In the genomic region with DNA sequence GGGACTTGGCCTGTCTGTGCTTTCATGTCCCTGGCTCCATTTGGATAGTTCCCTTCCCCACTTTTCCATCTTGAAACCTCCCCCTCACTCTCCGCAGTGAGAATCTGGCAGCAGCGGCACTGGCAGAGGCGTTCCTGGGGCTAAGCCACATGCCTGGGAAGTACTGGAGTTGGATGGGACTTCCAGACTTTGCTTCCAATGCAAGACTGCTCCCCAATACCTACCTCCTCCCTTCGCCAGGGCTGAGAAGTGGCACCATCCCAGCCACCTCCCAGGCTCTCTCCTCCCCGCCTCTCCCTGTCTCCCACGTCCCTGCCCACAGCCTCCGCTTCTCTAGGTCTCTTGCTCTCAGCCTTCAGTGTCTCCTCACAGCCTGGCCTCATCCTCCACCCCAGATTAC, we compare ENCODE assay signal across 26 cellular contexts.
"Had no signal": no experiment of that assay in that cellular context is flagged by ENCODE, and none has a peak within 500 bp of the region (broad histone marks: within the 10 kb centered on the region; RNA-seq: fewer than 3 reads in every experiment).

No MANE protein-coding gene starts in this region.

- DNase-seq: activated CD4-positive, alpha-beta memory T cell treated with anti-CD3 and anti-CD28 coated beads for 36 hours; activated CD4-positive, alpha-beta T cell treated with anti-CD3 and anti-CD28 coated beads for 48 hours; activated CD4-positive, CD25-positive, alpha-beta regulatory T cell treated with anti-CD3 and anti-CD28 coated beads, Interleukin-2, amount 50 U/mL, for 72 hours; activated CD8-positive, alpha-beta memory T cell treated with anti-CD3 and anti-CD28 coated beads, Interleukin-2, amount 50 U/mL, for 4 hours; activated gamma-delta T cell treated with Interleukin-2 at 50 U/mL for 16 hours; activated T-cell treated with anti-CD3 and anti-CD28 coated beads, Interleukin-2, amount 50 U/mL, for 72 hours; brain microvascular endothelial cell; Karpas-422; MM.1S; NCI-H1105; NCI-H1436; NCI-H1694 treated with DMSO at 0.1 percent for 48 hours; NCI-H2029 treated with DMSO at 0.1 percent for 48 hours; NCI-H345; NCI-H510A treated with DMSO at 0.1 percent for 48 hours; NCI-H69; SHP77; T-helper 17 cell; T-helper 9 cell had no signal

- H3K36me3 ChIP-seq: brain microvascular endothelial cell, cardiac muscle cell, SJSA1 had no signal

- H3K27ac ChIP-seq: brain microvascular endothelial cell, cardiac muscle cell, SJSA1 had no signal

- FAIRE-seq: RCC 7860 had no signal

- H3K4me3 ChIP-seq: cardiac muscle cell, SJSA1 had no signal

- H3K4me3 Mint-ChIP-seq: activated CD4-positive, alpha-beta memory T cell treated with anti-CD3 and anti-CD28 coated beads for 36 hours; activated naive CD4-positive, alpha-beta T cell treated with anti-CD3 and anti-CD28 coated beads, Interleukin-2, amount 50 U/mL, for 24 hours; activated T-cell treated with anti-CD3 and anti-CD28 coated beads, Interleukin-2, amount 50 U/mL, for 72 hours; T-helper 17 cell; WTC11 had no signal

- H3K4me1 ChIP-seq: SJSA1 had no signal

- H3K36me3 Mint-ChIP-seq: activated CD4-positive, alpha-beta memory T cell treated with anti-CD3 and anti-CD28 coated beads for 36 hours; activated naive CD4-positive, alpha-beta T cell treated with anti-CD3 and anti-CD28 coated beads, Interleukin-2, amount 50 U/mL, for 24 hours; WTC11 had no signal

- ATAC-seq: activated T-cell treated with anti-CD3 and anti-CD28 coated beads, Interleukin-2, amount 50 U/mL, for 72 hours; SK-N-SH treated with all-trans-retinoic acid at 6 μM for 48 hours; T-helper 17 cell; WTC11 had no signal

- H3K27ac Mint-ChIP-seq: activated CD4-positive, alpha-beta memory T cell treated with anti-CD3 and anti-CD28 coated beads for 36 hours; activated naive CD4-positive, alpha-beta T cell treated with anti-CD3 and anti-CD28 coated beads, Interleukin-2, amount 50 U/mL, for 24 hours; activated T-cell treated with anti-CD3 and anti-CD28 coated beads, Interleukin-2, amount 50 U/mL, for 72 hours; activated T-helper 2 cell treated with anti-CD3 and anti-CD28 coated beads, Interferon-gamma antibody, Interleukin-2, Interleukin-4, amounts not matched to agents 10 μg/mL and 5 μg/mL and 100 μg/mL, durations not matched to agents 14 hours and 24 hours and 36 hours; T-helper 17 cell; WTC11 had no signal

- H3K4me1 Mint-ChIP-seq: activated naive CD4-positive, alpha-beta T cell treated with anti-CD3 and anti-CD28 coated beads, Interleukin-2, amount 50 U/mL, for 24 hours had no signal

- H3K27me3 ChIP-seq: cardiac muscle cell had no signal

- H3K9me3 Mint-ChIP-seq: activated CD4-positive, alpha-beta memory T cell treated with anti-CD3 and anti-CD28 coated beads for 36 hours; activated naive CD4-positive, alpha-beta T cell treated with anti-CD3 and anti-CD28 coated beads, Interleukin-2, amount 50 U/mL, for 24 hours; activated T-cell treated with anti-CD3 and anti-CD28 coated beads, Interleukin-2, amount 50 U/mL, for 72 hours; activated T-helper 2 cell treated with anti-CD3 and anti-CD28 coated beads, Interferon-gamma antibody, Interleukin-2, Interleukin-4, amounts not matched to agents 10 μg/mL and 5 μg/mL and 100 μg/mL, durations not matched to agents 14 hours and 24 hours and 36 hours had no signal
